In genomic region chr14:92973265-92973797, GRCh38 we compare ENCODE assay signal across 8 cellular contexts. TPM values are rescaled to one million over a fixed set of nuclear protein-coding genes. Genes with fewer than 3 reads are reported as not detected.
A peak's percentile ranks its signal among the peaks of the same experiment; 100 is the strongest.
DNase-seq lines count a peak whose midpoint lies in the region; ATAC-seq and TF ChIP-seq lines count a peak whose summit lies in the region.

No MANE protein-coding gene starts in this region.

- peak; percentile 35 for DNase-seq in NCI-H748 (lab: John Stamatoyannopoulos, UW; ENCODE audit: unreplicated experiment)
- no peak for DNase-seq in NCI-H748 treated with DMSO at 0.1 percent for 48 hours (lab: John Stamatoyannopoulos, UW)
- peak; percentile 75 for DNase-seq in MG63
- DNase-seq in right atrium auricular region (ENCODE audit: low spot score), result peak; percentile 89
- DNase-seq in retinal pigment epithelial cell (ENCODE audit: low read depth), result no peak

- ATAC-seq in HG03354 (IDR thresholded peaks at IDR 0.05; ENCODE audit: poor library complexity, severe bottlenecking, unreplicated experiment), result no peak
- ATAC-seq in GM19463 (IDR thresholded peaks at IDR 0.05; ENCODE audit: unreplicated experiment), result no peak

- H3K27me3 ChIP-seq in MG63 (no peaks in the 10 kb centered on the region), right atrium auricular region (no peaks in the 10 kb centered on the region)

- H3K9me3 ChIP-seq in MG63 (no peaks in the 10 kb centered on the region), right atrium auricular region (peaks cover 0 to 6% of the 10 kb centered on the region in 2 donors)

- 0 out of 2 replicates have a peak, but pooled peaks cover 2% of the 10 kb centered on the region for H3K36me3 ChIP-seq in MG63
- peaks cover 5% of the 10 kb centered on the region for H3K36me3 ChIP-seq in right atrium auricular region

- peaks cover 0 to 32% of the 10 kb centered on the region in 2 donors for H3K4me1 ChIP-seq in right atrium auricular region

- TF ChIP-seq CTCF in right atrium auricular region (IDR thresholded peaks at IDR 0.05) (peak; percentile 82 to 85), retinal pigment epithelial cell (conservative IDR thresholded peaks at IDR 0.05; ENCODE audit: low read depth, low read length) (peak; percentile 68)

- H3K27ac ChIP-seq in angular gyrus (ENCODE audit: low read depth, low read length) (peak overlapping the region; percentile 78), right atrium auricular region (peak overlapping the region; percentile 84 to 91)

- H3K4me3 ChIP-seq in MG63 (no peak overlapping the region), right atrium auricular region (no peak overlapping the region), retinal pigment epithelial cell (ENCODE audit: low read length) (no peak overlapping the region)

RNA-seq across cellular contexts. Expression of gene CHGA, which starts 50.4 kb away (rescaled TPM):
- not detected in 2 replicates for total RNA-seq in MG63 (2014; rRNA removed; shearing (Covaris generic); ENCODE audit: low replicate concordance)
- not detected for total RNA-seq in right atrium auricular region

Comparison
In these comparisons a context has a peak if more than half of its experiments do, and no peak if none do; other contexts are left out.
1. DNase-seq: peak in NCI-H748 (single experiment), MG63 (single experiment) and right atrium auricular region (single experiment); none in NCI-H748 treated with DMSO at 0.1 percent for 48 hours (single experiment) and retinal pigment epithelial cell (single experiment).